In genomic region chr15:66825731-66826130, GRCh38 we compare ENCODE assay signal across 15 cellular contexts.
DNase-seq lines count a peak whose midpoint lies in the region; ATAC-seq and TF ChIP-seq lines count a peak whose summit lies in the region.
"Had no signal": no experiment of that assay in that cellular context is flagged by ENCODE, and none has a peak within 500 bp of the region (broad histone marks: within the 10 kb centered on the region; RNA-seq: fewer than 3 reads in every experiment).

No MANE protein-coding gene starts in this region.

- no peaks in the 10 kb centered on the region for H3K79me1 ChIP-seq in IMR-90 (ENCODE audit: low read depth in 1 of 2, low read length in 2 of 2)
- H3K79me1 ChIP-seq in neuronal stem cell (ENCODE audit: low read depth, low read length): no peaks in the 10 kb centered on the region

- H3K9ac ChIP-seq in IMR-90 (ENCODE audit: low read depth, low read length): no peak overlapping the region
- H3K9ac ChIP-seq in neuronal stem cell (ENCODE audit: low read depth, low read length, poor library complexity): no peak overlapping the region
- H3K9ac ChIP-seq in MM.1S (ENCODE audit: low read length): no peak overlapping the region

- H3K9me3 ChIP-seq in IMR-90 (ENCODE audit: control insufficient read depth, insufficient read depth, low read length) (no peaks in the 10 kb centered on the region), neuronal stem cell (replicated peaks in 1 of 2; ENCODE audit: control insufficient read depth in 2 of 2, insufficient read depth in 1 of 2, low read depth in 1 of 2, low read length in 2 of 2) (no peaks in the 10 kb centered on the region), MM.1S (replicated peaks; ENCODE audit: insufficient read depth, low read length) (no peaks in the 10 kb centered on the region)
- H3K9me3 ChIP-seq: A549, Caco-2 had no signal

- POLR2A ChIA-PET in IMR-90 (lab: Charles Lee; ENCODE audit: unreplicated experiment): no interaction called here

- H2BK5ac ChIP-seq in IMR-90 (ENCODE audit: low read depth, low read length, poor library complexity, severe bottlenecking) (no peak overlapping the region), neuronal stem cell (ENCODE audit: low read length) (no peak overlapping the region)

- CTCF ChIA-PET in IMR-90 (lab: Yijun Ruan, JAX): no interaction called here

- in situ Hi-C loops in IMR-90 (cut with MboI; ENCODE audit: low sequenced_read_pairs): loop anchor here (25.0 kb wide), 1 partner anchor 113 kb away; the partner anchor contains the start of gene SMAD6

- H3K36me3 ChIP-seq in IMR-90 (ENCODE audit: control insufficient read depth, insufficient read depth, low read length) (no peaks in the 10 kb centered on the region), neuronal stem cell (replicated peaks in 1 of 2; ENCODE audit: control insufficient read depth in 2 of 2, insufficient read depth in 2 of 2, low read length in 2 of 2) (no peaks in the 10 kb centered on the region), MM.1S (replicated peaks; ENCODE audit: insufficient read depth, low read length) (no peaks in the 10 kb centered on the region)

- no TSS peak for BruUV-seq in IMR-90 (replicated peaks; lab: Mats Ljungman, UMichigan)

- no peaks in the 10 kb centered on the region for H3K9me1 ChIP-seq in IMR-90 (ENCODE audit: insufficient read depth, low read length)

- H2BK120ac ChIP-seq in IMR-90 (ENCODE audit: low read depth, low read length) (no peak overlapping the region), neuronal stem cell (ENCODE audit: low read depth, low read length) (peak overlapping the region; percentile 30)

- H2BK15ac ChIP-seq in IMR-90 (ENCODE audit: low read depth, low read length): no peak overlapping the region
- H2BK15ac ChIP-seq in neuronal stem cell (ENCODE audit: low read length): peak overlapping the region; percentile 65

- no peak overlapping the region for H3K4ac ChIP-seq in IMR-90 (ENCODE audit: low read depth, low read length)
- H3K4ac ChIP-seq in neuronal stem cell (ENCODE audit: low read length): no peak overlapping the region

- no peaks in the 10 kb centered on the region for H3K4me1 Mint-ChIP-seq in effector memory CD8-positive, alpha-beta T cell (ENCODE audit: low read depth in 2 of 2)
- no peaks in the 10 kb centered on the region for H3K4me1 Mint-ChIP-seq in stimulated activated memory B cell treated with anti-CD40 and anti-IgM and Interleukin-4, amounts not matched to agents 10 μg/mL and 1 μg/mL and 100 μg/mL, for 72 hours
- H3K4me1 Mint-ChIP-seq: CD8-positive, alpha-beta memory T cell had no signal

- H3K4me3 ChIP-seq in IMR-90 (ENCODE audit: insufficient read depth, low read depth, low read length) (no peak overlapping the region), neuronal stem cell (ENCODE audit: low read length in 2 of 2) (no peak overlapping the region), MM.1S (ENCODE audit: low read length) (no peak overlapping the region)
- H3K4me3 ChIP-seq: A549 had no signal

- no peaks in the 10 kb centered on the region for H3K36me3 Mint-ChIP-seq in effector memory CD8-positive, alpha-beta T cell (ENCODE audit: insufficient read depth)
- H3K36me3 Mint-ChIP-seq in stimulated activated memory B cell treated with anti-CD40 and anti-IgM and Interleukin-4, amounts not matched to agents 10 μg/mL and 1 μg/mL and 100 μg/mL, for 72 hours: no peaks in the 10 kb centered on the region
- H3K36me3 Mint-ChIP-seq: CD14-positive monocyte; CD8-positive, alpha-beta memory T cell had no signal

- H3K27ac Mint-ChIP-seq in effector memory CD8-positive, alpha-beta T cell: no peak overlapping the region
- no peak overlapping the region for H3K27ac Mint-ChIP-seq in stimulated activated memory B cell treated with anti-CD40 and anti-IgM and Interleukin-4, amounts not matched to agents 10 μg/mL and 1 μg/mL and 100 μg/mL, for 72 hours
- H3K27ac Mint-ChIP-seq: CD8-positive, alpha-beta memory T cell had no signal

- H3K56ac ChIP-seq in IMR-90 (ENCODE audit: extremely low read depth, insufficient read depth, low read length): no peak overlapping the region

- H3K23ac ChIP-seq in IMR-90 (ENCODE audit: low read depth, low read length) (no peak overlapping the region; the same call in 1 of the 2 replicates), neuronal stem cell (ENCODE audit: low read depth, low read length, poor library complexity) (no peak overlapping the region)

- no peaks in the 10 kb centered on the region for H3K79me2 ChIP-seq in MM.1S (ENCODE audit: low read length)

- intact Hi-C loops in IMR-90 (cut with micrococcal nuclease): no loop called here

- no peak for TF ChIP-seq CTCF in IMR-90 (conservative IDR thresholded peaks at IDR 0.05; ENCODE audit: low read depth, low read length)
- no peak for TF ChIP-seq CTCF in MM.1S (IDR thresholded peaks at IDR 0.05; ENCODE audit: low read length)

- TF ChIP-seq RAD21 in IMR-90 (IDR thresholded peaks at IDR 0.05; ENCODE audit: low read length): no peak

- H3K27ac ChIP-seq in IMR-90 (ENCODE audit: insufficient read depth, low read length) (no peak overlapping the region), neuronal stem cell (replicated peaks; ENCODE audit: low read length) (no peak overlapping the region), MM.1S (ENCODE audit: low read length) (no peak overlapping the region)
- H3K27ac ChIP-seq: A549, HL-60 had no signal

- peak overlapping the region; percentile 43 for H2AFZ ChIP-seq in IMR-90 (replicated peaks; ENCODE audit: low read length, poor library complexity)
- H2AFZ ChIP-seq in neuronal stem cell (ENCODE audit: low read length): no peak overlapping the region
- no peak overlapping the region for H2AFZ ChIP-seq in MM.1S (ENCODE audit: low read length)

- no peak overlapping the region for H2BK12ac ChIP-seq in neuronal stem cell (ENCODE audit: low read length)

- H3K4me2 ChIP-seq in IMR-90 (ENCODE audit: low read depth, low read length) (no peak overlapping the region), neuronal stem cell (ENCODE audit: insufficient read depth, low read length, poor library complexity, severe bottlenecking) (no peak overlapping the region), MM.1S (ENCODE audit: low read depth, low read length) (no peak overlapping the region)
- H3K4me2 ChIP-seq: A549 had no signal

- no peak overlapping the region for H2AK9ac ChIP-seq in IMR-90 (replicated peaks; ENCODE audit: low read depth, low read length, poor library complexity)

- H3K27me3 ChIP-seq in IMR-90 (ENCODE audit: control insufficient read depth, insufficient read depth, low read length): no peaks in the 10 kb centered on the region
- peaks cover 0 to 8% (median 0%) of the 10 kb centered on the region in 3 experiments for H3K27me3 ChIP-seq in neuronal stem cell (ENCODE audit: control insufficient read depth in 3 of 3, insufficient read depth in 3 of 3, low read depth in 1 of 3, low read length in 3 of 3)
- H3K27me3 ChIP-seq in MM.1S (replicated peaks; ENCODE audit: insufficient read depth, low read length): no peaks in the 10 kb centered on the region

- no peak for ATAC-seq in IMR-90 (ENCODE audit: low read depth)
- ATAC-seq in effector memory CD8-positive, alpha-beta T cell (replicated peaks): no peak
- no peak for ATAC-seq in stimulated activated memory B cell treated with anti-CD40 and anti-IgM and Interleukin-4, amounts not matched to agents 10 μg/mL and 1 μg/mL and 100 μg/mL, for 72 hours
- ATAC-seq: A549 had no signal

- no peak overlapping the region for H2AK5ac ChIP-seq in IMR-90 (ENCODE audit: low read depth, low read length)
- H2AK5ac ChIP-seq in neuronal stem cell (ENCODE audit: low read depth, low read length): peak overlapping the region; percentile 42

- DNase-seq in IMR-90: no peak
- peak; percentile 47 for DNase-seq in islet precursor cell
- DNase-seq in neuronal stem cell (ENCODE audit: low spot score): no peak
- DNase-seq in effector memory CD8-positive, alpha-beta T cell: no peak
- DNase-seq in MM.1S: no peak
- DNase-seq: Caco-2; CD8-positive, alpha-beta memory T cell; DND-41; GDM1; GOT3; HCEC 1CT had no signal

- peaks cover 5% of the 10 kb centered on the region for H3K4me1 ChIP-seq in IMR-90 (ENCODE audit: control insufficient read depth, insufficient read depth, low read length)
- peaks cover 4 to 13% of the 10 kb centered on the region in 2 donors for H3K4me1 ChIP-seq in neuronal stem cell (ENCODE audit: control insufficient read depth in 2 of 2, insufficient read depth in 1 of 2, low read depth in 1 of 2, low read length in 2 of 2)
- H3K4me1 ChIP-seq in MM.1S (ENCODE audit: low read length): no peaks in the 10 kb centered on the region
- H3K4me1 ChIP-seq: Caco-2 had no signal

- no peak overlapping the region for H4K5ac ChIP-seq in IMR-90 (ENCODE audit: low read depth, low read length)

- H3F3A ChIP-seq in MM.1S (ENCODE audit: insufficient read depth, low read length): no peaks in the 10 kb centered on the region

- H3K9me2 ChIP-seq in MM.1S (replicated peaks; ENCODE audit: insufficient read depth, low read length): no peaks in the 10 kb centered on the region

- WGBS in IMR-90 (ENCODE audit: extremely low coverage in 2 of 2, insufficient read length in 1 of 2), 2 experiments: no CpG with 5 or more reads among the region's 7 CpGs
- WGBS in neuronal stem cell (ENCODE audit: extremely low coverage in 2 of 2, insufficient read length in 2 of 2, insufficient replicate concordance in 1 of 2), 2 donors: no CpG with 5 or more reads among the region's 7 CpGs

- dilution Hi-C loops in IMR-90 (cut with HindIII; ENCODE audit: low sequenced_read_pairs, unreplicated experiment): no loop called here

- no peak overlapping the region for H2BK20ac ChIP-seq in IMR-90 (ENCODE audit: low read depth, low read length)

- H4K20me1 ChIP-seq in IMR-90 (ENCODE audit: insufficient read depth, low read length): no peaks in the 10 kb centered on the region
- H4K20me1 ChIP-seq in MM.1S (ENCODE audit: insufficient read depth, low read length): no peaks in the 10 kb centered on the region

- H4K8ac ChIP-seq in IMR-90 (ENCODE audit: low read depth in 2 of 2, low read length in 2 of 2) (no peak overlapping the region), neuronal stem cell (ENCODE audit: low read depth, low read length) (no peak overlapping the region)

- TF ChIP-seq POLR2A in IMR-90 (IDR thresholded peaks at IDR 0.05; ENCODE audit: low read depth, low read length): no peak

- H3K18ac ChIP-seq in IMR-90 (ENCODE audit: low read depth, low read length) (no peak overlapping the region), neuronal stem cell (ENCODE audit: low read length) (peak overlapping the region; percentile 60)

- peaks cover 7 to 11% of the 10 kb centered on the region in 2 donors for H3K27me3 Mint-ChIP-seq in effector memory CD8-positive, alpha-beta T cell
- H3K27me3 Mint-ChIP-seq in stimulated activated memory B cell treated with anti-CD40 and anti-IgM and Interleukin-4, amounts not matched to agents 10 μg/mL and 1 μg/mL and 100 μg/mL, for 72 hours: no peaks in the 10 kb centered on the region

- no peak overlapping the region for H3K4me3 Mint-ChIP-seq in effector memory CD8-positive, alpha-beta T cell
- no peak overlapping the region for H3K4me3 Mint-ChIP-seq in stimulated activated memory B cell treated with anti-CD40 and anti-IgM and Interleukin-4, amounts not matched to agents 10 μg/mL and 1 μg/mL and 100 μg/mL, for 72 hours
- H3K4me3 Mint-ChIP-seq: CD14-positive monocyte; CD8-positive, alpha-beta memory T cell had no signal

- H4K91ac ChIP-seq in IMR-90 (ENCODE audit: insufficient read depth, low read depth, low read length) (no peak overlapping the region), neuronal stem cell (ENCODE audit: low read depth, low read length, poor library complexity) (no peak overlapping the region)

- H3K14ac ChIP-seq in IMR-90 (replicated peaks; ENCODE audit: low read depth, low read length) (no peak overlapping the region), neuronal stem cell (ENCODE audit: low read length) (peak overlapping the region; percentile 64)

- no peaks in the 10 kb centered on the region for H3K9me3 Mint-ChIP-seq in effector memory CD8-positive, alpha-beta T cell
- no peaks in the 10 kb centered on the region for H3K9me3 Mint-ChIP-seq in stimulated activated memory B cell treated with anti-CD40 and anti-IgM and Interleukin-4, amounts not matched to agents 10 μg/mL and 1 μg/mL and 100 μg/mL, for 72 hours
- H3K9me3 Mint-ChIP-seq: CD8-positive, alpha-beta memory T cell had no signal
